Comparison of ENCODE assay signal across 19 cellular contexts in genomic region chr13:38758278-38758677, GRCh38.
A peak's percentile ranks its signal among the peaks of the same experiment; 100 is the strongest.
DNase-seq lines count a peak whose midpoint lies in the region; TF ChIP-seq lines count a peak whose summit lies in the region.
"Had no signal": no experiment of that assay in that cellular context is flagged by ENCODE, and none has a peak within 500 bp of the region (broad histone marks: within the 10 kb centered on the region; RNA-seq: fewer than 3 reads in every experiment).

No MANE protein-coding gene starts in this region.

- no peaks in the 10 kb centered on the region for H3K9me3 Mint-ChIP-seq in nephron
- no peaks in the 10 kb centered on the region for H3K9me3 Mint-ChIP-seq in activated CD4-positive, alpha-beta T cell treated with anti-CD3 and anti-CD28 coated beads, Interleukin-2, amount 10 ng/mL, durations not matched to agents 7 days and 5 days
- H3K9me3 Mint-ChIP-seq: IgD-negative memory B cell had no signal

- no peaks in the 10 kb centered on the region for H3K36me3 ChIP-seq in HAP-1 (replicated peaks)
- H3K36me3 ChIP-seq: BLaER1 treated with 17β-estradiol and CSF1 and Interleukin-3, amounts not matched to agents 10 nM and 100 nM had no signal

- H3K4me1 ChIP-seq in HAP-1, result peaks cover 33% of the 10 kb centered on the region
- H3K4me1 ChIP-seq: BLaER1 treated with 17β-estradiol and CSF1 and Interleukin-3, amounts not matched to agents 10 nM and 100 nM had no signal

- DNase-seq in NCI-H1417 (lab: John Stamatoyannopoulos, UW), result peak in 2 of 3 experiments; percentile 1
- DNase-seq in NCI-H1417 treated with DMSO at 0.1 percent for 48 hours (lab: John Stamatoyannopoulos, UW), result no peak
- peak; percentile 12 to 39 for DNase-seq in HAP-1 (ENCODE audit: low spot score in 2 of 2)
- peak; percentile 72 for DNase-seq in NCI-H82 (lab: John Stamatoyannopoulos, UW)
- DNase-seq in activated CD4-positive, alpha-beta T cell treated with anti-CD3 and anti-CD28 coated beads, Interleukin-2, amount 10 ng/mL, durations not matched to agents 7 days and 5 days, result no peak
- DNase-seq in NCI-H446 treated with DMSO at 0.1 percent for 48 hours (lab: John Stamatoyannopoulos, UW), result no peak
- DNase-seq in ureter (ENCODE audit: low spot score), result no peak
- DNase-seq: ACHN; Caco-2; CD4-positive, alpha-beta memory T cell; DND-41; NCI-H1930; NCI-H510A; NCI-H748 treated with DMSO at 0.1 percent for 48 hours; OCI-M1; Right ventricle myocardium superior had no signal

- no peak for TF ChIP-seq CTCF in nephron (IDR thresholded peaks at IDR 0.05; ENCODE audit: unreplicated experiment in 3 of 3)

- H3K27me3 ChIP-seq in HAP-1 (ENCODE audit: low read depth), result no peaks in the 10 kb centered on the region

- H3K4me1 Mint-ChIP-seq in nephron, result peaks cover 40% of the 10 kb centered on the region
- no peaks in the 10 kb centered on the region for H3K4me1 Mint-ChIP-seq in activated CD4-positive, alpha-beta T cell treated with anti-CD3 and anti-CD28 coated beads, Interleukin-2, amount 10 ng/mL, durations not matched to agents 7 days and 5 days
- H3K4me1 Mint-ChIP-seq: CD4-positive, alpha-beta memory T cell; IgD-negative memory B cell had no signal

- no peak overlapping the region for H3K4me3 ChIP-seq in HAP-1
- H3K4me3 ChIP-seq: BLaER1 treated with 17β-estradiol and CSF1 and Interleukin-3, amounts not matched to agents 10 nM and 100 nM had no signal

- H3K27me3 Mint-ChIP-seq in nephron (ENCODE audit: low read depth), result no peaks in the 10 kb centered on the region
- H3K27me3 Mint-ChIP-seq in activated CD4-positive, alpha-beta T cell treated with anti-CD3 and anti-CD28 coated beads, Interleukin-2, amount 10 ng/mL, durations not matched to agents 7 days and 5 days, result peaks cover 3% of the 10 kb centered on the region

- peak overlapping the region; percentile 14 to 86 (median 49) for H3K27ac Mint-ChIP-seq in nephron
- no peak overlapping the region for H3K27ac Mint-ChIP-seq in activated CD4-positive, alpha-beta T cell treated with anti-CD3 and anti-CD28 coated beads, Interleukin-2, amount 10 ng/mL, durations not matched to agents 7 days and 5 days
- H3K27ac Mint-ChIP-seq: CD4-positive, alpha-beta memory T cell; IgD-negative memory B cell had no signal

- POLR2A ChIA-PET in activated CD4-positive, alpha-beta T cell treated with anti-CD3 and anti-CD28 coated beads, Interleukin-2, amount 10 ng/mL, durations not matched to agents 7 days and 5 days (lab: Charles Lee), result no interaction called here

- H3K4me3 Mint-ChIP-seq in nephron, result peak overlapping the region; percentile 3 to 16 (median 8)
- no peak overlapping the region for H3K4me3 Mint-ChIP-seq in activated CD4-positive, alpha-beta T cell treated with anti-CD3 and anti-CD28 coated beads, Interleukin-2, amount 10 ng/mL, durations not matched to agents 7 days and 5 days
- H3K4me3 Mint-ChIP-seq: CD4-positive, alpha-beta memory T cell; IgD-negative memory B cell had no signal

- CTCF ChIA-PET in activated CD4-positive, alpha-beta T cell treated with anti-CD3 and anti-CD28 coated beads, Interleukin-2, amount 10 ng/mL, durations not matched to agents 7 days and 5 days (lab: Charles Lee), result no interaction called here

- H3K36me3 Mint-ChIP-seq in nephron (ENCODE audit: low read depth), result peaks cover 5% of the 10 kb centered on the region
- H3K36me3 Mint-ChIP-seq in activated CD4-positive, alpha-beta T cell treated with anti-CD3 and anti-CD28 coated beads, Interleukin-2, amount 10 ng/mL, durations not matched to agents 7 days and 5 days (ENCODE audit: low read depth), result no peaks in the 10 kb centered on the region
- H3K36me3 Mint-ChIP-seq: CD4-positive, alpha-beta memory T cell; IgD-negative memory B cell had no signal

- H3K9me3 ChIP-seq in HAP-1, result no peaks in the 10 kb centered on the region
- H3K9me3 ChIP-seq: BLaER1 treated with 17β-estradiol and CSF1 and Interleukin-3, amounts not matched to agents 10 nM and 100 nM; Caco-2 had no signal

- in situ Hi-C loops in HAP-1 (cut with MboI; ENCODE audit: low sequenced_read_pairs), result no loop called here

Comparison
In these comparisons a context has a peak if more than half of its experiments do, and no peak if none do; other contexts are left out.
1. DNase-seq: peak in NCI-H1417 (2 of 3), HAP-1 (2 of 2) and NCI-H82 (single experiment); none in NCI-H1417 treated with DMSO at 0.1 percent for 48 hours (single experiment), activated CD4-positive, alpha-beta T cell treated with anti-CD3 and anti-CD28 coated beads, Interleukin-2, amount 10 ng/mL, durations not matched to agents 7 days and 5 days (single experiment), NCI-H446 treated with DMSO at 0.1 percent for 48 hours (single experiment) and ureter (single experiment).